ENCODE assay signal across 20 cellular contexts in the genomic region with DNA sequence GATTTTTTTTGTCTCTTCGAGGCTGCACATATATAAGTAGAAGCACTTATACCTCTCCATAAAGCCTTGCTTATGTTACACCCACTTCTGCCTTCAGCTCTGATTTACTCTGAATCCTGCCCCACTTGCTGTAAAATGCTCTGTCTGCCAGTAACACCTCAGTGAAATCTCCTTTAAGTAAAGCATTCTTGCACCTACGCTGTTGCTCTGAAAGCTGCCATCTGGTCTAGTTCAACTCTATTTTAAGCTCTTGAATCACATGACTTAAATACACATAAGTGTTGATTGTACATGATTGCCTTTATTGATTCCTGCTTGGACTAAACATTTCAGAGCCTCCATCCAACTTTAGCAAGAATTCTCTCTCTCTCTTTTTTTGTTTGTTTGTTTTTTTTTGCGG.
DNase-seq lines count a peak whose midpoint lies in the region; TF ChIP-seq lines count a peak whose summit lies in the region.
"Had no signal": no experiment of that assay in that cellular context is flagged by ENCODE, and none has a peak within 500 bp of the region (broad histone marks: within the 10 kb centered on the region; RNA-seq: fewer than 3 reads in every experiment).

No MANE protein-coding gene starts in this region.

- TF ChIP-seq CTCF in WERI-Rb-1 (IDR thresholded peaks at IDR 0.05; ENCODE audit: low read depth, low read length) (no peak), PC-9 (conservative IDR thresholded peaks at IDR 0.05) (no peak)

- peak overlapping the region; percentile 28 for H3K27ac ChIP-seq in WERI-Rb-1
- no peak overlapping the region for H3K27ac ChIP-seq in PC-9
- H3K27ac ChIP-seq: adrenal gland, C4-2B, colonic mucosa, thoracic aorta had no signal

- no peaks in the 10 kb centered on the region for H3K4me1 ChIP-seq in PC-9 (replicated peaks; ENCODE audit: insufficient read depth)
- H3K4me1 ChIP-seq: adrenal gland, colonic mucosa had no signal

- H3K36me3 ChIP-seq in WERI-Rb-1 (no peaks in the 10 kb centered on the region), PC-9 (ENCODE audit: low read depth) (no peaks in the 10 kb centered on the region)
- H3K36me3 ChIP-seq: adrenal gland, colonic mucosa, thoracic aorta had no signal

- POLR2A ChIA-PET in PC-9 (lab: Charles Lee; ENCODE audit: unreplicated experiment), result no interaction called here

- H3K27me3 ChIP-seq in WERI-Rb-1 (ENCODE audit: insufficient read depth, low read depth, severe bottlenecking) (no peaks in the 10 kb centered on the region), PC-9 (ENCODE audit: insufficient read depth, low read depth) (no peaks in the 10 kb centered on the region)
- H3K27me3 ChIP-seq: adrenal gland, colonic mucosa had no signal

- peak; percentile 26 for DNase-seq in COR-L47 (lab: John Stamatoyannopoulos, UW)
- peak; percentile 51 for DNase-seq in DMS53 (lab: John Stamatoyannopoulos, UW)
- DNase-seq in NCI-H2227 treated with DMSO at 0.1 percent for 48 hours (lab: John Stamatoyannopoulos, UW), result peak; percentile 65
- DNase-seq in WERI-Rb-1, result peak; percentile 56
- DNase-seq in NCI-H446 (lab: John Stamatoyannopoulos, UW), result no peak
- no peak for DNase-seq in globus pallidus (ENCODE audit: low spot score)
- no peak for DNase-seq in NOMO-1 (lab: John Stamatoyannopoulos, UW; ENCODE audit: unreplicated experiment in 2 of 2)
- DNase-seq in PC-9, result no peak
- DNase-seq: activated CD4-positive, CD25-positive, alpha-beta regulatory T cell treated with anti-CD3 and anti-CD28 coated beads, Interleukin-2, amount 50 U/mL, for 72 hours; activated CD8-positive, alpha-beta T cell treated with anti-CD3 and anti-CD28 coated beads, Interleukin-2, amount 10 ng/mL, durations not matched to agents 7 days and 5 days; activated T-cell treated with anti-CD3 and anti-CD28 coated beads, Interleukin-2, amount 50 U/mL, for 1 hour; adrenal gland; colonic mucosa; endodermal cell; KG1; nucleus accumbens; stimulated activated CD4-positive, alpha-beta T cell treated with anti-CD3 and anti-CD28 coated beads, Interleukin-2, amount 100 ng/mL, for 48 hours; stimulated activated naive B cell treated with anti-CD40 and anti-IgM and Interleukin-4, amounts not matched to agents 10 μg/mL and 1 μg/mL and 100 μg/mL, for 72 hours had no signal

- H3F3A ChIP-seq in PC-9 (ENCODE audit: insufficient read depth, low read depth), result no peaks in the 10 kb centered on the region

- no TSS peak for BruUV-seq in PC-9 (replicated peaks; lab: Mats Ljungman, UMichigan)

- intact Hi-C loops in PC-9 (cut with micrococcal nuclease; ENCODE audit: unreplicated experiment), result no loop called here

- CTCF ChIA-PET in PC-9 (lab: Charles Lee), result no interaction called here

- no peak overlapping the region for H2AFZ ChIP-seq in PC-9

- H4K20me1 ChIP-seq in PC-9 (ENCODE audit: insufficient read depth), result no peaks in the 10 kb centered on the region

- H3K4me3 ChIP-seq in WERI-Rb-1 (ENCODE audit: low read depth, low read length), result no peak overlapping the region
- H3K4me3 ChIP-seq in PC-9, result no peak overlapping the region
- H3K4me3 ChIP-seq: adrenal gland, colonic mucosa, thoracic aorta had no signal

- no peak overlapping the region for H3K4me2 ChIP-seq in PC-9

- H3K9me3 ChIP-seq in WERI-Rb-1 (ENCODE audit: severe bottlenecking) (no peaks in the 10 kb centered on the region), PC-9 (ENCODE audit: insufficient read depth, low read depth) (no peaks in the 10 kb centered on the region)
- H3K9me3 ChIP-seq: adrenal gland, colonic mucosa, thoracic aorta had no signal

- no peaks in the 10 kb centered on the region for H3K9me2 ChIP-seq in PC-9 (ENCODE audit: insufficient read depth)

- no peaks in the 10 kb centered on the region for H3K79me2 ChIP-seq in PC-9 (ENCODE audit: low read depth)

Comparison
In these comparisons a context has a peak if more than half of its experiments do, and no peak if none do; other contexts are left out.
1. DNase-seq: peak in COR-L47 (single experiment), DMS53 (single experiment), NCI-H2227 treated with DMSO at 0.1 percent for 48 hours (single experiment) and WERI-Rb-1 (single experiment); none in NCI-H446 (0 of 2), globus pallidus (single experiment), NOMO-1 (0 of 2) and PC-9 (0 of 2).